In genomic region chr4:145179201-145179860, GRCh38 we compare ENCODE assay signal across 8 cellular contexts. TPM values are rescaled to one million over a fixed set of nuclear protein-coding genes. Genes with fewer than 3 reads are reported as not detected.
DNase-seq lines count a peak whose midpoint lies in the region; ATAC-seq and TF ChIP-seq lines count a peak whose summit lies in the region.

No MANE protein-coding gene starts in this region.

- POLR2A ChIA-PET in GM10248 (lab: Yijun Ruan, JAX): no interaction called here

- H3K4me2 ChIP-seq in GM23338: peak overlapping the region; percentile 92

- no peak overlapping the region for H3K27ac ChIP-seq in GM23338 (ENCODE audit: low read depth)

- H3K79me2 ChIP-seq in GM23338 (replicated peaks; ENCODE audit: insufficient read depth): peaks cover 52% of the 10 kb centered on the region

- ATAC-seq in GM23338: peak; percentile 5
- peak; percentile 52 for ATAC-seq in left colon

- H3K36me3 ChIP-seq in GM23338 (ENCODE audit: insufficient read depth): no peaks in the 10 kb centered on the region

- H3K27me3 ChIP-seq in GM23338 (ENCODE audit: insufficient read depth): no peaks in the 10 kb centered on the region

- H3F3A ChIP-seq in GM23338 (replicated peaks; ENCODE audit: low read depth): no peaks in the 10 kb centered on the region

- peaks cover 7% of the 10 kb centered on the region for H3K36me3 Mint-ChIP-seq in GM23338 (ENCODE audit: low read depth)

- peaks cover 19% of the 10 kb centered on the region for H4K20me1 ChIP-seq in GM23338 (replicated peaks; ENCODE audit: insufficient read depth)

- peaks cover 7% of the 10 kb centered on the region for H3K27me3 Mint-ChIP-seq in GM23338 (ENCODE audit: insufficient read depth, low read depth, poor library complexity)

- peaks cover 8% of the 10 kb centered on the region for H3K4me1 ChIP-seq in GM23338 (ENCODE audit: insufficient read depth)

- TF ChIP-seq CTCF in GM10248 (IDR thresholded peaks at IDR 0.05; ENCODE audit: control extremely low read depth, extremely low read depth, low read depth, missing control alignments) (no peak), GM23338 (conservative IDR thresholded peaks at IDR 0.05; ENCODE audit: low read depth in 2 of 2) (no peak), LNCaP clone FGC (IDR thresholded peaks at IDR 0.05; ENCODE audit: control insufficient read depth, extremely low read depth, insufficient read depth) (0 out of 2 replicates have a peak, but pooled peaks have one; percentile 7)

- 0 out of 2 replicates have a peak overlapping the region, but pooled peaks have one; percentile 9 for H3K27ac Mint-ChIP-seq in GM23338

- CTCF ChIA-PET in GM10248 (lab: Yijun Ruan, JAX): interaction anchor here (1.0 to 1.8 kb wide), 6 partner anchors 13 to 438 kb away, joined by 3 to 9 read pairs (median 5); no protein-coding TSS in a partner anchor

- peak overlapping the region; percentile 60; the same call in 1 of the 2 replicates for H2AFZ ChIP-seq in GM23338

- intact Hi-C loops in left colon (cut with DNase I, micrococcal nuclease): no loop called here

- no peaks in the 10 kb centered on the region for H3K9me2 ChIP-seq in GM23338 (ENCODE audit: insufficient read depth)

- peak overlapping the region; percentile 92 for H3K4me3 Mint-ChIP-seq in GM23338

- H3K4me1 Mint-ChIP-seq in GM23338: peaks cover 19% of the 10 kb centered on the region

- DNase-seq in GM10248 (ENCODE audit: extremely low spot score) (peak; percentile 84), GM23338 (ENCODE audit: low spot score) (peak; percentile 48), LNCaP clone FGC (ENCODE audit: low read depth) (no peak), cerebellum (ENCODE audit: low spot score) (peak; percentile 59), left colon (peak; percentile 68 to 82), DMS79 (lab: John Stamatoyannopoulos, UW) (no peak)
- peak; percentile 62 to 63 for DNase-seq in activated CD4-positive, alpha-beta T cell treated with anti-CD3 and anti-CD28 coated beads for 24 hours (ENCODE audit: low read depth in 2 of 2)
- peak; percentile 79 to 82 for DNase-seq in stimulated activated CD4-positive, alpha-beta T cell treated with anti-CD3 and anti-CD28 coated beads, Interleukin-2, amount 100 ng/mL, for 24 hours

- no peaks in the 10 kb centered on the region for H3K9me3 Mint-ChIP-seq in GM23338

- H3K4me3 ChIP-seq in GM23338 (peak overlapping the region; percentile 80), LNCaP clone FGC (ENCODE audit: low read depth, low read length) (peak overlapping the region; percentile 77)

TF ChIP-seq in GM23338, 12 proteins besides CTCF, POLR2A, EP300 and RAD21:
- TF ChIP-seq EZH2phosphoT487 (IDR thresholded peaks at IDR 0.05; ENCODE audit: unreplicated experiment): no peak

RNA-seq across cellular contexts. Expression of gene OTUD4, which starts 1.1 kb away (rescaled TPM):
- total RNA-seq in GM23338 (2014; rRNA removed; shearing (Covaris generic)): 42.2 and 53.2 TPM in 2 replicates
- 15.5 and 17.9 TPM in 2 replicates for polyA plus RNA-seq in GM23338 (2016; fragmentation: Nextera tagmentation; extraction: Ambion mirVana)
- 42.6 TPM for total RNA-seq in cerebellum
- total RNA-seq in left colon: 10 to 100 TPM; 30.3 to 31.2 TPM

Comparison
In these comparisons a context has a peak if more than half of its experiments do, and no peak if none do; other contexts are left out.
1. DNase-seq: peak in GM10248 (single experiment), GM23338 (single experiment), activated CD4-positive, alpha-beta T cell treated with anti-CD3 and anti-CD28 coated beads for 24 hours (2 of 2), cerebellum (single experiment), left colon (2 of 2) and stimulated activated CD4-positive, alpha-beta T cell treated with anti-CD3 and anti-CD28 coated beads, Interleukin-2, amount 100 ng/mL, for 24 hours (2 of 2); none in LNCaP clone FGC (single experiment) and DMS79 (single experiment).